2 cellular contexts compared by ENCODE assay signal in the genomic region with DNA sequence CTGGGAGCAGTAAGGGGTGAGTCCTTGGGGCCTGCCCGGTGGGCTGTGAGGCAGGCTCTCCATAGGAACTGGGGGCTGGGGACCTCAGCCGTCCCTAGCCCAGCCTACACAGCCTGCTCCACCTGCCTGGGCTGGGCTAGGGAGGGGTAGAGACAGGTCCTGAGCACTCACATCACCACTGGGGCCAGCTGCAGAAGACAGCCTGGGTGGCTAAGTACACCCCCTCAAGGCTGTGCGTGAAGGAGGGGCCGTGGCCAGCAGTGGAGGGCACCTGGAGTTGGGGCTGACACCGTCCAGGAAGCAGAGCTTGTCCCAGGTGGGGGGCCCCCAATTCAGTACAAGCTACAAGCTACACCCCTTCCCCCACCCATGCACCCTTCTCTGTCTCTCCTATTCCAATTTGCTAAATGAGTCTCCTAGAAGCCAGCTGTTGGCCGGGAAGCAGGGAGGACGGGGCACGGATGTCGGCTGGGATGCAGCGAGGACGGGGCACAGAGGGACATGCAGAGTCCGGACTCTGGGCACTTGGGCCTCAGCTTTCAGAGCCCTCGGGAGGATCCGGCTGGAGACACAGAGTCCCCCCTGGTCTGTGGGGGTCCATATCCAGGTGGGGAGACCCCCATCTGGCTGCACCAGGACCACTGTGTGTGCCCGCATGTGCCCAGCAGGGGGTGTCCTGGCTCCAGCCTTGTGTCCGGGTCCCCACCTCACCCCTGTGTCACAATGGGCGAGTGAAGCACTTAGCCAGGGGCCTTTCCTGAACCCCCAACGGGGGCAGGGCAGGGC.
TF ChIP-seq lines count a peak whose summit lies in the region.

No MANE protein-coding gene starts in this region.

TF ChIP-seq in SK-N-SH, 30 proteins besides CTCF, POLR2A, EP300 and RAD21 (continued from another document):
- TF ChIP-seq, protein P1, sequence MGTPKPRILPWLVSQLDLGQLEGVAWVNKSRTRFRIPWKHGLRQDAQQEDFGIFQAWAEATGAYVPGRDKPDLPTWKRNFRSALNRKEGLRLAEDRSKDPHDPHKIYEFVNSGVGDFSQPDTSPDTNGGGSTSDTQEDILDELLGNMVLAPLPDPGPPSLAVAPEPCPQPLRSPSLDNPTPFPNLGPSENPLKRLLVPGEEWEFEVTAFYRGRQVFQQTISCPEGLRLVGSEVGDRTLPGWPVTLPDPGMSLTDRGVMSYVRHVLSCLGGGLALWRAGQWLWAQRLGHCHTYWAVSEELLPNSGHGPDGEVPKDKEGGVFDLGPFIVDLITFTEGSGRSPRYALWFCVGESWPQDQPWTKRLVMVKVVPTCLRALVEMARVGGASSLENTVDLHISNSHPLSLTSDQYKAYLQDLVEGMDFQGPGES (IDR thresholded peaks at IDR 0.05; ENCODE audit: low read depth, low read length), result no peak
- TF ChIP-seq JUND (IDR thresholded peaks at IDR 0.05) (no peak), TCF12 (IDR thresholded peaks at IDR 0.05) (no peak), SIN3A (IDR thresholded peaks at IDR 0.05; ENCODE audit: borderline replicate concordance, low read depth, low read length) (no peak), FOXJ3 (CRISPR knock-in tag; IDR thresholded peaks at IDR 0.05) (no peak), MEF2A (IDR thresholded peaks at IDR 0.05; ENCODE audit: borderline replicate concordance, low read depth) (no peak), ELF1 (IDR thresholded peaks at IDR 0.05) (no peak), FOSL2 (IDR thresholded peaks at IDR 0.05; ENCODE audit: borderline replicate concordance, low read depth) (no peak), RCOR1 (IDR thresholded peaks at IDR 0.05; ENCODE audit: low read length) (no peak), EZH2phosphoT487 (IDR thresholded peaks at IDR 0.05; ENCODE audit: borderline replicate concordance, low read depth) (no peak), MXI1 (IDR thresholded peaks at IDR 0.05; ENCODE audit: low read depth, low read length) (no peak)
- TF ChIP-seq, protein P2, sequence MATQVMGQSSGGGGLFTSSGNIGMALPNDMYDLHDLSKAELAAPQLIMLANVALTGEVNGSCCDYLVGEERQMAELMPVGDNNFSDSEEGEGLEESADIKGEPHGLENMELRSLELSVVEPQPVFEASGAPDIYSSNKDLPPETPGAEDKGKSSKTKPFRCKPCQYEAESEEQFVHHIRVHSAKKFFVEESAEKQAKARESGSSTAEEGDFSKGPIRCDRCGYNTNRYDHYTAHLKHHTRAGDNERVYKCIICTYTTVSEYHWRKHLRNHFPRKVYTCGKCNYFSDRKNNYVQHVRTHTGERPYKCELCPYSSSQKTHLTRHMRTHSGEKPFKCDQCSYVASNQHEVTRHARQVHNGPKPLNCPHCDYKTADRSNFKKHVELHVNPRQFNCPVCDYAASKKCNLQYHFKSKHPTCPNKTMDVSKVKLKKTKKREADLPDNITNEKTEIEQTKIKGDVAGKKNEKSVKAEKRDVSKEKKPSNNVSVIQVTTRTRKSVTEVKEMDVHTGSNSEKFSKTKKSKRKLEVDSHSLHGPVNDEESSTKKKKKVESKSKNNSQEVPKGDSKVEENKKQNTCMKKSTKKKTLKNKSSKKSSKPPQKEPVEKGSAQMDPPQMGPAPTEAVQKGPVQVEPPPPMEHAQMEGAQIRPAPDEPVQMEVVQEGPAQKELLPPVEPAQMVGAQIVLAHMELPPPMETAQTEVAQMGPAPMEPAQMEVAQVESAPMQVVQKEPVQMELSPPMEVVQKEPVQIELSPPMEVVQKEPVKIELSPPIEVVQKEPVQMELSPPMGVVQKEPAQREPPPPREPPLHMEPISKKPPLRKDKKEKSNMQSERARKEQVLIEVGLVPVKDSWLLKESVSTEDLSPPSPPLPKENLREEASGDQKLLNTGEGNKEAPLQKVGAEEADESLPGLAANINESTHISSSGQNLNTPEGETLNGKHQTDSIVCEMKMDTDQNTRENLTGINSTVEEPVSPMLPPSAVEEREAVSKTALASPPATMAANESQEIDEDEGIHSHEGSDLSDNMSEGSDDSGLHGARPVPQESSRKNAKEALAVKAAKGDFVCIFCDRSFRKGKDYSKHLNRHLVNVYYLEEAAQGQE (IDR thresholded peaks at IDR 0.05; ENCODE audit: low read depth, low read length), result no peak
TF ChIP-seq in SK-N-SH: peak in this region for 0.

TF ChIP-seq in SK-N-SH treated with all-trans-retinoic acid at 6 μM for 48 hours, 23 proteins besides CTCF, POLR2A, EP300 and RAD21 (continued from another document):
- TF ChIP-seq, protein P3, sequence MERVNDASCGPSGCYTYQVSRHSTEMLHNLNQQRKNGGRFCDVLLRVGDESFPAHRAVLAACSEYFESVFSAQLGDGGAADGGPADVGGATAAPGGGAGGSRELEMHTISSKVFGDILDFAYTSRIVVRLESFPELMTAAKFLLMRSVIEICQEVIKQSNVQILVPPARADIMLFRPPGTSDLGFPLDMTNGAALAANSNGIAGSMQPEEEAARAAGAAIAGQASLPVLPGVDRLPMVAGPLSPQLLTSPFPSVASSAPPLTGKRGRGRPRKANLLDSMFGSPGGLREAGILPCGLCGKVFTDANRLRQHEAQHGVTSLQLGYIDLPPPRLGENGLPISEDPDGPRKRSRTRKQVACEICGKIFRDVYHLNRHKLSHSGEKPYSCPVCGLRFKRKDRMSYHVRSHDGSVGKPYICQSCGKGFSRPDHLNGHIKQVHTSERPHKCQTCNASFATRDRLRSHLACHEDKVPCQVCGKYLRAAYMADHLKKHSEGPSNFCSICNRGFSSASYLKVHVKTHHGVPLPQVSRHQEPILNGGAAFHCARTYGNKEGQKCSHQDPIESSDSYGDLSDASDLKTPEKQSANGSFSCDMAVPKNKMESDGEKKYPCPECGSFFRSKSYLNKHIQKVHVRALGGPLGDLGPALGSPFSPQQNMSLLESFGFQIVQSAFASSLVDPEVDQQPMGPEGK (CRISPR knock-in tag; IDR thresholded peaks at IDR 0.05; ENCODE audit: borderline replicate concordance), result no peak
- TF ChIP-seq ESRRG (CRISPR knock-in tag; IDR thresholded peaks at IDR 0.05), result no peak
- no peak for TF ChIP-seq ZFP3 (CRISPR knock-in tag; IDR thresholded peaks at IDR 0.05)
- TF ChIP-seq ISL1 (CRISPR knock-in tag; IDR thresholded peaks at IDR 0.05), result no peak
- TF ChIP-seq, protein P4, sequence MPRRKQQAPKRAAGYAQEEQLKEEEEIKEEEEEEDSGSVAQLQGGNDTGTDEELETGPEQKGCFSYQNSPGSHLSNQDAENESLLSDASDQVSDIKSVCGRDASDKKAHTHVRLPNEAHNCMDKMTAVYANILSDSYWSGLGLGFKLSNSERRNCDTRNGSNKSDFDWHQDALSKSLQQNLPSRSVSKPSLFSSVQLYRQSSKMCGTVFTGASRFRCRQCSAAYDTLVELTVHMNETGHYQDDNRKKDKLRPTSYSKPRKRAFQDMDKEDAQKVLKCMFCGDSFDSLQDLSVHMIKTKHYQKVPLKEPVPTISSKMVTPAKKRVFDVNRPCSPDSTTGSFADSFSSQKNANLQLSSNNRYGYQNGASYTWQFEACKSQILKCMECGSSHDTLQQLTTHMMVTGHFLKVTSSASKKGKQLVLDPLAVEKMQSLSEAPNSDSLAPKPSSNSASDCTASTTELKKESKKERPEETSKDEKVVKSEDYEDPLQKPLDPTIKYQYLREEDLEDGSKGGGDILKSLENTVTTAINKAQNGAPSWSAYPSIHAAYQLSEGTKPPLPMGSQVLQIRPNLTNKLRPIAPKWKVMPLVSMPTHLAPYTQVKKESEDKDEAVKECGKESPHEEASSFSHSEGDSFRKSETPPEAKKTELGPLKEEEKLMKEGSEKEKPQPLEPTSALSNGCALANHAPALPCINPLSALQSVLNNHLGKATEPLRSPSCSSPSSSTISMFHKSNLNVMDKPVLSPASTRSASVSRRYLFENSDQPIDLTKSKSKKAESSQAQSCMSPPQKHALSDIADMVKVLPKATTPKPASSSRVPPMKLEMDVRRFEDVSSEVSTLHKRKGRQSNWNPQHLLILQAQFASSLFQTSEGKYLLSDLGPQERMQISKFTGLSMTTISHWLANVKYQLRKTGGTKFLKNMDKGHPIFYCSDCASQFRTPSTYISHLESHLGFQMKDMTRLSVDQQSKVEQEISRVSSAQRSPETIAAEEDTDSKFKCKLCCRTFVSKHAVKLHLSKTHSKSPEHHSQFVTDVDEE (CRISPR knock-in tag; IDR thresholded peaks at IDR 0.05), result no peak
- no peak for TF ChIP-seq OSR1 (CRISPR knock-in tag; IDR thresholded peaks at IDR 0.05)
